9 cellular contexts compared by ENCODE assay signal in the genomic region with DNA sequence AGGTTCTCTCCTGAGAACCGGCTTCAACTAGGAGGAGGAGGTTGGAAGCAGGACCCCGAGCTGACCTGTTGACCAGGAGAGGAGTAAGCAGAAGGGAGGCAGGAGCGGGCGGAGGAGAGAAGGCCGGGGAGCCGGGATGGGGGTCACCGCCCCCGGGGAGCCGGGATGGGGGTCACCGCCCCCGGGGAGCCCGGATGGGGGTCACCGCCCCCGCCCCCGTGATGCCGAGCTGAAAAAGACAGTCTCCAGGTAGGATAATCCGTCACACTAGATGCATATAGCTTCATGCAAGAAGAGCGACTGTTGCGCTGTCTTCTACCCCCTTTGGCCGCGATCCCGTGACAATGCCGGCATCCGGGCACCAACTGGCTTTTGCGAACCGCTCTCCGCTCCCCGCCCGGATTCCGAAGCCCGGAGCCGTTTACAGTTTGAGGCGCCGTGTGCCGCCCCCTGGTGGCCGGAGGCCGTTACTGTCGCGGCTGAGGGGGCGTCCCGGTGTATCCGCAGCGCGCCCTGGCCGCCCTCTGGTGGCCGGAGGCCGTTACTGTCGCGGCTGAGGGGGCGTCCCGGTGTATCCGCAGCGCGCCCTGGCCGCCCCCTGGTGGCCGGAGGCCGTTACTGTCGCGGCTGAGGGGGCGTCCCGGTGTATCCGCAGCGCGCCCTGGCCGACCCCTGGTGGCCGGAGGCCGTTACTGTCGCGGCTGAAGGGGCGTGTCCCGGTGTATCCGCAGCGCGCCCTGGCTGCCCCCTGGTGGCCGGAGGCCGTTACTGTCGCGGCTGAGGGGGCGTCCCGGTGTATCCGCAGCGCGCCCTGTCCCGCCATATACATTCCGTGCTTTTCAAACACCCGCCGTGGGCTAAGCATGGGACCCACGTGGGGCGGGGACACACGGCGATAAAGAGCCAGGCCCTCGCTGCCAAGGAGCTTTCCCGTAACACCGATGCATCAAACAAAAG.
A peak's percentile ranks its signal among the peaks of the same experiment; 100 is the strongest.
DNase-seq lines count a peak whose midpoint lies in the region; ATAC-seq, FAIRE-seq and TF ChIP-seq lines count a peak whose summit lies in the region.
"Had no signal": no experiment of that assay in that cellular context is flagged by ENCODE, and none has a peak within 500 bp of the region (broad histone marks: within the 10 kb centered on the region; RNA-seq: fewer than 3 reads in every experiment).

No MANE protein-coding gene starts in this region.

- H3K4me2 ChIP-seq in mammary epithelial cell (ENCODE audit: insufficient read depth, low read depth, low read length) = peak overlapping the region; percentile 54

- H3K4me3 ChIP-seq in mammary epithelial cell (replicated peaks in 1 of 3; ENCODE audit: insufficient read depth in 1 of 3, low read depth in 2 of 3, low read length in 3 of 3) = no peak overlapping the region
- no peak overlapping the region for H3K4me3 ChIP-seq in pancreas

- no peak overlapping the region for H3K4me3 Mint-ChIP-seq in CD4-positive, alpha-beta T cell

- H3K27ac Mint-ChIP-seq in CD4-positive, alpha-beta T cell = no peak overlapping the region

- ATAC-seq in CD4-positive, alpha-beta T cell (ENCODE audit: poor library complexity) = peak; percentile 48
- ATAC-seq in pancreas = no peak

- TF ChIP-seq CTCF in CD4-positive, alpha-beta T cell (IDR thresholded peaks at IDR 0.05) = peak; percentile 58
- TF ChIP-seq CTCF in mammary epithelial cell (conservative IDR thresholded peaks at IDR 0.05 in 1 of 2, IDR thresholded peaks at IDR 0.05 in 1 of 2; ENCODE audit: extremely low read depth in 1 of 2, insufficient read depth in 1 of 2, low read depth in 1 of 2, low read length in 2 of 2) (peak; percentile 29 to 34), pancreas (IDR thresholded peaks at IDR 0.05) (peak in 2 of 4 donors; percentile 19 to 41)

- no peaks in the 10 kb centered on the region for H3K27me3 ChIP-seq in CD4-positive, alpha-beta T cell (ENCODE audit: control insufficient read depth, insufficient read depth, low read length)
- H3K27me3 ChIP-seq in mammary epithelial cell (ENCODE audit: insufficient read depth, low read length) (no peaks in the 10 kb centered on the region), pancreas (no peaks in the 10 kb centered on the region)

- peak in 7 of 10 experiments; percentile 1 to 66 (median 21) for DNase-seq in CD4-positive, alpha-beta T cell
- DNase-seq in T-helper 2 cell (peak; percentile 2 to 45 (median 27)), mammary epithelial cell (no peak), pancreas (peak in 3 of 6 donors; percentile 35 to 65 (median 55)), AG08396 (ENCODE audit: low spot score) (no peak), HCEC 1CT (no peak), NCI-H2171 (lab: John Stamatoyannopoulos, UW) (no peak), C1 segment of cervical spinal cord (lab: John Stamatoyannopoulos, UW) (no peak)

- CTCF ChIA-PET in CD4-positive, alpha-beta T cell (lab: Charles Lee) = interaction anchor here (0.6 to 1.0 kb wide), 2 partner anchors 14 to 100 kb away, joined by 3 read pairs; no protein-coding TSS in a partner anchor
- CTCF ChIA-PET in mammary epithelial cell (lab: Charles Lee; ENCODE audit: low non-redundant PET) = no interaction called here

- intact Hi-C loops in CD4-positive, alpha-beta T cell (cut with DNase I, micrococcal nuclease) = no loop called here
- intact Hi-C loops in mammary epithelial cell (cut with micrococcal nuclease) (no loop called here), pancreas (cut with DNase I) (loop anchor here in 2 of 3 donors (10.0 kb wide), 2 partner anchors 565 to 575 kb away; no protein-coding TSS in a partner anchor)

- no peaks in the 10 kb centered on the region for H3K27me3 Mint-ChIP-seq in CD4-positive, alpha-beta T cell

- 80% methylated on average over 10 of the region's 94 CpGs for WGBS in mammary epithelial cell (ENCODE audit: low coverage, missing lambda C conversion rate)
- 69 to 71% methylated on average over 87 to 93 of the region's 94 CpGs for WGBS in pancreas, 2 donors

- H2AFZ ChIP-seq in mammary epithelial cell (ENCODE audit: low read depth, low read length) = peak overlapping the region; percentile 27

- H3K4me1 ChIP-seq in mammary epithelial cell (ENCODE audit: insufficient read depth, low read length) = peaks cover 30% of the 10 kb centered on the region
- peaks cover 0 to 3% (median 0%) of the 10 kb centered on the region in 3 donors for H3K4me1 ChIP-seq in pancreas

- H3K4me1 Mint-ChIP-seq in CD4-positive, alpha-beta T cell (ENCODE audit: low read depth) = peaks cover 3% of the 10 kb centered on the region

- H3K36me3 Mint-ChIP-seq in CD4-positive, alpha-beta T cell (ENCODE audit: low read depth) = peaks cover 12% of the 10 kb centered on the region

- FAIRE-seq in pancreas (lab: Jason Lieb, UNC) = no peak
- FAIRE-seq: endometrium had no signal

- H3K9me3 ChIP-seq in CD4-positive, alpha-beta T cell (ENCODE audit: control insufficient read depth, low read length) = no peaks in the 10 kb centered on the region
- peaks cover 3% of the 10 kb centered on the region for H3K9me3 ChIP-seq in mammary epithelial cell (replicated peaks; ENCODE audit: insufficient read depth, low read length)
- H3K9me3 ChIP-seq in pancreas = no peaks in the 10 kb centered on the region

- POLR2A ChIA-PET in CD4-positive, alpha-beta T cell (lab: Charles Lee) = no interaction called here

- no peak overlapping the region for H3K27ac ChIP-seq in CD4-positive, alpha-beta T cell (ENCODE audit: low read depth, low read length)
- H3K27ac ChIP-seq in mammary epithelial cell (ENCODE audit: insufficient read depth, low read depth, low read length) (peak overlapping the region; percentile 72), pancreas (peak overlapping the region; percentile 78 to 82 (median 79))

- H3K9ac ChIP-seq in mammary epithelial cell (ENCODE audit: insufficient read depth, low read length) = no peak overlapping the region

- in situ Hi-C loops in mammary epithelial cell (cut with MboI; ENCODE audit: low sequenced_read_pairs in 2 of 2) = loop anchor here (10.0 kb wide), 1 partner anchor 575 kb away; no protein-coding TSS in a partner anchor

- no peaks in the 10 kb centered on the region for H3K79me2 ChIP-seq in mammary epithelial cell (ENCODE audit: insufficient read depth, low read length)

- no TSS peak for BruUV-seq in mammary epithelial cell (replicated peaks; lab: Mats Ljungman, UMichigan)

- no peaks in the 10 kb centered on the region for H3K9me3 Mint-ChIP-seq in CD4-positive, alpha-beta T cell

- H4K20me1 ChIP-seq in mammary epithelial cell (ENCODE audit: insufficient read depth, low read length) = no peaks in the 10 kb centered on the region

- H3K36me3 ChIP-seq in mammary epithelial cell (ENCODE audit: insufficient read depth, low read length) (no peaks in the 10 kb centered on the region), pancreas (no peaks in the 10 kb centered on the region)

- dilution Hi-C loops in mammary epithelial cell (cut with HindIII; ENCODE audit: low sequenced_read_pairs) = no loop called here

Comparison
In these comparisons a context has a peak if more than half of its experiments do, and no peak if none do; other contexts are left out.
1. DNase-seq: peak in CD4-positive, alpha-beta T cell (7 of 10) and T-helper 2 cell (5 of 5); none in mammary epithelial cell (single experiment), AG08396 (single experiment), HCEC 1CT (single experiment), NCI-H2171 (single experiment) and C1 segment of cervical spinal cord (0 of 14).
2. intact Hi-C loops: an anchor here in pancreas (10.0 kb wide); none called in CD4-positive, alpha-beta T cell and mammary epithelial cell.